Comparison of ENCODE assay signal across 10 cellular contexts in the genomic region with DNA sequence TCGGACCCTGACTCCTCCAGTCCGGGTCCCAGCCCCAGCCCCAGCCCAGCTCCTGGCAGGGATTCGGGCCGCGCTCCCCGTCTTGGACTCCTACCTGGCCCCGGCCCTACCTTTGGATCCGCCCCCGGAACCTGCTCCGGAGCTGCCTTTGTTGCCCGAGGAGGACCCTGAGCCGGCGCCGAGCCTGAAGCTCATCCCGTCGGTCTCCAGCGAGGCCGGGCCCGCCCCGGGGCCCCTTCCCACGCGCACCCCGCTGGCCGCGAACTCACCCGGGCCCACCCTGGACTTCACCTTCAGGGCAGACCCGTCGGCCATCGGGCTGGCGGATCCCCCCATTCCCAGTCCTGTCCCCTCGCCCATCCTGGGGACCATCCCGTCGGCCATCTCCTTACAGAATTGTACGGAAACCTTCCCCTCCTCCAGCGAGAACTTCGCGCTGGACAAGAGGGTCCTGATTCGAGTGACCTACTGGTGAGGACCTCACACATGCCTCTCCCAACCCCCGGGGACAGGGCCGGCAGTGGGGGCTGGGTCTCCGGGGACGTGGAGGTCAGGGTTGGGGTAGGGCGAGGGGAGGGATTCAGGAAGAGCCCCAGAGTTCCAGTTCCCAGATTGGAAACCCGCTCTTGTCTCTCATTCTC. TPM values are rescaled to one million over a fixed set of nuclear protein-coding genes. Genes with fewer than 3 reads are reported as not detected.
A peak's percentile ranks its signal among the peaks of the same experiment; 100 is the strongest.
DNase-seq lines count a peak whose midpoint lies in the region; ATAC-seq and TF ChIP-seq lines count a peak whose summit lies in the region.
"Had no signal": no experiment of that assay in that cellular context is flagged by ENCODE, and none has a peak within 500 bp of the region (broad histone marks: within the 10 kb centered on the region; RNA-seq: fewer than 3 reads in every experiment).

No MANE protein-coding gene starts in this region.

- H2AK9ac ChIP-seq in IMR-90 (replicated peaks; ENCODE audit: low read depth, low read length, poor library complexity), result no peak overlapping the region

- no peaks in the 10 kb centered on the region for H3K79me1 ChIP-seq in IMR-90 (ENCODE audit: low read depth in 1 of 2, low read length in 2 of 2)

- in situ Hi-C loops in IMR-90 (cut with MboI; ENCODE audit: low sequenced_read_pairs), result no loop called here

- H2AFZ ChIP-seq in IMR-90 (replicated peaks; ENCODE audit: low read length, poor library complexity), result peak overlapping the region; percentile 68

- no peak overlapping the region for H3K14ac ChIP-seq in IMR-90 (replicated peaks; ENCODE audit: low read depth, low read length)

- H2BK5ac ChIP-seq in IMR-90 (ENCODE audit: low read depth, low read length, poor library complexity, severe bottlenecking), result no peak overlapping the region

- TF ChIP-seq POLR2A in IMR-90 (IDR thresholded peaks at IDR 0.05; ENCODE audit: low read depth, low read length), result no peak

- H3K27me3 ChIP-seq in BE2C (peaks cover 29% of the 10 kb centered on the region), IMR-90 (ENCODE audit: control insufficient read depth, insufficient read depth, low read length) (peaks cover 58% of the 10 kb centered on the region), dorsolateral prefrontal cortex (peaks cover 0 to 49% (median 21%) of the 10 kb centered on the region in 45 donors)

- H3K4me3 Mint-ChIP-seq in neural crest cell, result peak overlapping the region; percentile 47
- peak overlapping the region in 2 of 5 donors; percentile 51 to 56 for H3K4me3 Mint-ChIP-seq in immature natural killer cell

- H2BK20ac ChIP-seq in IMR-90 (ENCODE audit: low read depth, low read length), result no peak overlapping the region

- no peak overlapping the region for H3K23ac ChIP-seq in IMR-90 (ENCODE audit: low read depth, low read length)

- H2BK15ac ChIP-seq in IMR-90 (ENCODE audit: low read depth, low read length), result no peak overlapping the region

- H3K18ac ChIP-seq in IMR-90 (ENCODE audit: low read depth, low read length), result no peak overlapping the region

- H3K27me3 Mint-ChIP-seq in neural crest cell (ENCODE audit: low read depth) (peaks cover 74% of the 10 kb centered on the region), immature natural killer cell (ENCODE audit: low read depth in 3 of 3) (peaks cover 13 to 36% (median 19%) of the 10 kb centered on the region in 3 donors)

- no peaks in the 10 kb centered on the region for H4K20me1 ChIP-seq in IMR-90 (ENCODE audit: insufficient read depth, low read length)

- POLR2A ChIA-PET in IMR-90 (lab: Charles Lee; ENCODE audit: unreplicated experiment), result no interaction called here

- CTCF ChIA-PET in IMR-90 (lab: Yijun Ruan, JAX), result interaction anchor here (0.6 kb wide), 1 partner anchor 518 kb away, joined by 3 read pairs; no protein-coding TSS in a partner anchor

- 2% methylated on average over 19 of the region's 44 CpGs; no CpG with 5 or more reads in 1 of the 2 experiments for WGBS in IMR-90 (ENCODE audit: extremely low coverage in 2 of 2, insufficient read length in 1 of 2), 2 experiments

- dilution Hi-C loops in IMR-90 (cut with HindIII; ENCODE audit: low sequenced_read_pairs, unreplicated experiment), result no loop called here

- H2BK120ac ChIP-seq in IMR-90 (ENCODE audit: low read depth, low read length), result no peak overlapping the region

- intact Hi-C loops in IMR-90 (cut with micrococcal nuclease) (no loop called here), dorsolateral prefrontal cortex (cut with DNase I) (no loop called here), posterior vena cava (cut with DNase I) (no loop called here)

- H3K9me1 ChIP-seq in IMR-90 (ENCODE audit: insufficient read depth, low read length), result no peaks in the 10 kb centered on the region

- H3K9me3 Mint-ChIP-seq in neural crest cell (no peaks in the 10 kb centered on the region), immature natural killer cell (peaks cover 0 to 2% (median 0%) of the 10 kb centered on the region in 6 donors)

- H3K27ac Mint-ChIP-seq in neural crest cell (ENCODE audit: unreplicated experiment), result no peak overlapping the region
- no peak overlapping the region for H3K27ac Mint-ChIP-seq in immature natural killer cell

- BruUV-seq in IMR-90 (replicated peaks; lab: Mats Ljungman, UMichigan), result no TSS peak

- H3K4me1 Mint-ChIP-seq in neural crest cell (peaks cover 16% of the 10 kb centered on the region), immature natural killer cell (peaks cover 7% of the 10 kb centered on the region in 2 donors)

- no peak for DNase-seq in BE2C
- DNase-seq in IMR-90, result no peak
- DNase-seq in dorsolateral prefrontal cortex, result no peak
- DNase-seq in neural crest cell (ENCODE audit: low read depth, low spot score), result no peak
- DNase-seq in immature natural killer cell, result no peak
- no peak for DNase-seq in posterior vena cava (ENCODE audit: low spot score)
- no peak for DNase-seq in LoVo (ENCODE audit: low spot score)
- DNase-seq: activated effector memory CD4-positive, alpha-beta T cell treated with anti-CD3 and anti-CD28 coated beads, Interleukin-2, amount 50 U/mL, for 16 hours; NCI-H446 treated with DMSO at 0.1 percent for 48 hours had no signal

- no peak for TF ChIP-seq CTCF in BE2C (IDR thresholded peaks at IDR 0.05; ENCODE audit: low read depth, low read length)
- no peak for TF ChIP-seq CTCF in IMR-90 (conservative IDR thresholded peaks at IDR 0.05; ENCODE audit: low read depth, low read length)
- TF ChIP-seq CTCF in dorsolateral prefrontal cortex (IDR thresholded peaks at IDR 0.05 in 54 of 56, conservative IDR thresholded peaks at IDR 0.05 in 2 of 56; ENCODE audit: low read depth in 1 of 56, partially characterized antibody in 56 of 56), result no peak
- TF ChIP-seq CTCF in neural crest cell (conservative IDR thresholded peaks at IDR 0.05), result no peak

- H2AK5ac ChIP-seq in IMR-90 (ENCODE audit: low read depth, low read length), result no peak overlapping the region

- H3K36me3 Mint-ChIP-seq in neural crest cell (ENCODE audit: low read depth) (no peaks in the 10 kb centered on the region), immature natural killer cell (peaks cover 0 to 5% (median 3%) of the 10 kb centered on the region in 3 donors)

- no peak overlapping the region for H4K8ac ChIP-seq in IMR-90 (ENCODE audit: low read depth in 2 of 2, low read length in 2 of 2)

- no peak overlapping the region for H3K56ac ChIP-seq in IMR-90 (ENCODE audit: extremely low read depth, insufficient read depth, low read length)

- no peak overlapping the region for H4K5ac ChIP-seq in IMR-90 (ENCODE audit: low read depth, low read length)

- no peaks in the 10 kb centered on the region for H3K9me3 ChIP-seq in BE2C
- peaks cover 13% of the 10 kb centered on the region for H3K9me3 ChIP-seq in IMR-90 (ENCODE audit: control insufficient read depth, insufficient read depth, low read length)

- peak overlapping the region; percentile 19; the same call in 1 of the 2 replicates for H3K4me3 ChIP-seq in BE2C (ENCODE audit: low read depth, low read length)
- H3K4me3 ChIP-seq in IMR-90 (ENCODE audit: insufficient read depth, low read depth, low read length), result no peak overlapping the region
- peak overlapping the region; percentile 2 to 70 (median 51) for H3K4me3 ChIP-seq in dorsolateral prefrontal cortex

- no peak for TF ChIP-seq RAD21 in IMR-90 (IDR thresholded peaks at IDR 0.05; ENCODE audit: low read length)

- H4K91ac ChIP-seq in IMR-90 (ENCODE audit: insufficient read depth, low read depth, low read length), result no peak overlapping the region

- H3K4me2 ChIP-seq in IMR-90 (ENCODE audit: low read depth, low read length), result peak overlapping the region; percentile 46; the same call in 1 of the 2 replicates

- H3K27ac ChIP-seq in IMR-90 (ENCODE audit: insufficient read depth, low read length), result no peak overlapping the region
- no peak overlapping the region for H3K27ac ChIP-seq in dorsolateral prefrontal cortex

- no peak overlapping the region for H3K4ac ChIP-seq in IMR-90 (ENCODE audit: low read depth, low read length)

- H3K9ac ChIP-seq in IMR-90 (ENCODE audit: low read depth, low read length), result no peak overlapping the region

- H3K36me3 ChIP-seq in BE2C, result no peaks in the 10 kb centered on the region
- H3K36me3 ChIP-seq in IMR-90 (ENCODE audit: control insufficient read depth, insufficient read depth, low read length), result no peaks in the 10 kb centered on the region

- H3K4me1 ChIP-seq in BE2C, result no peaks in the 10 kb centered on the region
- peaks cover 6% of the 10 kb centered on the region; the same call in 1 of the 2 replicates for H3K4me1 ChIP-seq in IMR-90 (ENCODE audit: control insufficient read depth, insufficient read depth, low read length)

- ATAC-seq in IMR-90 (ENCODE audit: low read depth) (no peak; the same call in 1 of the 2 replicates), GM21526 (IDR thresholded peaks at IDR 0.05; ENCODE audit: low FRiP score, unreplicated experiment) (no peak)

RNA-seq across cellular contexts. Expression of a gene that starts 0.7 kb away (rescaled TPM):
- not detected for polyA plus RNA-seq in BE2C (2012; ENCODE audit: insufficient read depth, insufficient read length, low read depth)
- total RNA-seq in IMR-90 (2012; rRNA removed) (not detected in 2 replicates), dorsolateral prefrontal cortex (1 to 10 TPM in 12 of 120 experiments, under 1 TPM in 22, not detected in 86; 0.28 to 2.7 (median 0.81) TPM), neural crest cell (not detected in 2 replicates), posterior vena cava (not detected)
- polyA plus RNA-seq in IMR-90 (2012; rRNA removed) (not detected in 2 replicates), immature natural killer cell (not detected)
- polyA plus RNA-seq in IMR-90 (2012; cell fraction: cytosol; rRNA removed), result not detected in 2 replicates
- not detected in 2 replicates for polyA plus RNA-seq in IMR-90 (2012; cell fraction: nucleus; rRNA removed; ENCODE audit: low replicate concordance)

RNA-seq across cellular contexts. Expression of a gene that starts 16.9 kb away (rescaled TPM):
- 41.5 TPM for polyA plus RNA-seq in BE2C (2012; ENCODE audit: insufficient read depth, insufficient read length, low read depth)
- total RNA-seq in IMR-90 (2012; rRNA removed) (0.28 and 0.36 TPM in 2 replicates), dorsolateral prefrontal cortex (1 to 10 TPM; 1.7 to 7.8 (median 3.7) TPM), neural crest cell (17.9 and 22.3 TPM in 2 replicates), posterior vena cava (not detected)
- polyA plus RNA-seq in IMR-90 (2012; rRNA removed) (1.3 and 1.9 TPM in 2 replicates), immature natural killer cell (not detected)
- 1.3 and 1.4 TPM in 2 replicates for polyA plus RNA-seq in IMR-90 (2012; cell fraction: cytosol; rRNA removed)
- 0.34 and 0.40 TPM in 2 replicates for polyA plus RNA-seq in IMR-90 (2012; cell fraction: nucleus; rRNA removed; ENCODE audit: low replicate concordance)

RNA-seq across cellular contexts. Expression of a gene that starts 17.0 kb away (rescaled TPM):
- 5.7 TPM for polyA plus RNA-seq in BE2C (2012; ENCODE audit: insufficient read depth, insufficient read length, low read depth)
- total RNA-seq in IMR-90 (2012; rRNA removed), result 2.7 and 4.2 TPM in 2 replicates
- 2.3 and 2.5 TPM in 2 replicates for polyA plus RNA-seq in IMR-90 (2012; rRNA removed)
- polyA plus RNA-seq in IMR-90 (2012; cell fraction: cytosol; rRNA removed), result 1.8 and 1.9 TPM in 2 replicates
- 1.3 and 2.1 TPM in 2 replicates for polyA plus RNA-seq in IMR-90 (2012; cell fraction: nucleus; rRNA removed; ENCODE audit: low replicate concordance)
- total RNA-seq in dorsolateral prefrontal cortex, result 10 to 100 TPM in 94 of 120 experiments, 1 to 10 TPM in 26; 6.6 to 20.4 (median 12.6) TPM
- 7.2 and 7.7 TPM in 2 replicates for total RNA-seq in neural crest cell
- polyA plus RNA-seq in immature natural killer cell, result 1 to 10 TPM; 5.4 to 6.9 (median 5.7) TPM
- total RNA-seq in posterior vena cava, result 1 to 10 TPM; 2.4 to 2.9 TPM

RNA-seq across cellular contexts. Expression of a gene that starts 24.3 kb away (rescaled TPM):
- polyA plus RNA-seq in BE2C (2012; ENCODE audit: insufficient read depth, insufficient read length, low read depth), result 57.4 TPM
- total RNA-seq in IMR-90 (2012; rRNA removed) (5.7 and 6.9 TPM in 2 replicates), dorsolateral prefrontal cortex (10 to 100 TPM; 12.7 to 42.3 (median 28.5) TPM), neural crest cell (28.0 and 30.8 TPM in 2 replicates), posterior vena cava (10 to 100 TPM; 12.9 to 13.0 TPM)
- polyA plus RNA-seq in IMR-90 (2012; rRNA removed) (9.8 and 10.4 TPM in 2 replicates), immature natural killer cell (10 to 100 TPM; 22.1 to 24.9 (median 22.6) TPM)
- polyA plus RNA-seq in IMR-90 (2012; cell fraction: cytosol; rRNA removed), result 2.1 and 7.4 TPM in 2 replicates
- 4.5 and 4.9 TPM in 2 replicates for polyA plus RNA-seq in IMR-90 (2012; cell fraction: nucleus; rRNA removed; ENCODE audit: low replicate concordance)

RNA-seq across cellular contexts. Expression of a gene that starts 35.0 kb away (rescaled TPM):
- 229 TPM for polyA plus RNA-seq in BE2C (2012; ENCODE audit: insufficient read depth, insufficient read length, low read depth)
- total RNA-seq in IMR-90 (2012; rRNA removed) (52.0 and 53.3 TPM in 2 replicates), dorsolateral prefrontal cortex (10 to 100 TPM; 62.0 to 99.4 (median 80.0) TPM), neural crest cell (118 and 121 TPM in 2 replicates), posterior vena cava (10 to 100 TPM; 44.5 to 45.5 TPM)
- polyA plus RNA-seq in IMR-90 (2012; rRNA removed) (76.8 and 89.9 TPM in 2 replicates), immature natural killer cell (10 to 100 TPM; 50.4 to 65.2 (median 58.6) TPM)
- polyA plus RNA-seq in IMR-90 (2012; cell fraction: cytosol; rRNA removed), result 74.3 and 78.9 TPM in 2 replicates
- polyA plus RNA-seq in IMR-90 (2012; cell fraction: nucleus; rRNA removed; ENCODE audit: low replicate concordance), result 86.9 and 89.0 TPM in 2 replicates
